8 cellular contexts compared by ENCODE assay signal in the genomic region with DNA sequence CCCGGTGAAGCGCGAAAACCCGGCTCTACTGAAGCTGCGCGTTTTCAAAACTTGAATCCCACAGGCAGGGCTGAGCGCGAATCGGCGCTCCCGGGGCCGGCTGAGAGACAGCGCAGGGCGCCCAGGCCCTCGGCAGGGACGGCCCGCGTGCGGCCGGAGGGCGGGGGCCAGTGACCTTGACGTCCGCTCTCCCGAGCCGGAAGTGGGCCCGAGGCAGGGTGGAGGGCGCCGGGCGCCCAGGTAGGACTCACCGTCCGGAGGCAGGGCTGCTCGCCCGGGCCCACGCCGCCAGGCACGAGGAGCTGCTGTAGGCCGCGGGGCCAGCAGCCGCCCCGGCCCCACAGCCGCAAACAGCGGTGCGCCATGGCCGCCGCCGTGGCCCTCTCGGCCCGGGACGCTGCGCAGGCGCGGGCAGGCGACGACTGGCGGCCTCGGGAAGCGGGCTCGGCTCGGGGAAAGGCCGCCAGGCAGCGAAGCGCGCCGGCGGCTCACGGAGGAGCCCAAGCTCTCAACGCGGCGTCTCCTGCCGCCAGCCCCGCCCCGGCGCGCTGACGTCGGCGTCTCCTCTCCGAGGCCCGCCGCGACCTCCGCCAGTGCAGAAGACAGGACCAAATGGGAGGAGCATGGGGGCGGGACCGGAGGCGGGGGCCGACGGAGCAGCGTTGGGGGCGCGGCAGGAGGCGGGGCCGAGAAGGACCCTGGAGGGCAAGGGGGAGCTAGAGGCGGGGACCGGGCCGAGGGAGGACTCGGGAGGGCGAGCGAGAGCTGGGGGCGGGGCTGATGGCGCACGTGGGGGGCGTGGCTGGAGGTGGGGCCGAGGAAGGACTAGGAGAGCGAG.
DNase-seq lines count a peak whose midpoint lies in the region; ATAC-seq and TF ChIP-seq lines count a peak whose summit lies in the region.

A gene (minus strand): TSS at position 510 of the 838 bp plus-strand sequence. CDS start 145 bp downstream, at position 365.

- H3K4me3 ChIP-seq in AG10803 (ENCODE audit: low read length) = peak within 1 kb of the TSS; percentile 85

- ATAC-seq in GM19043 (IDR thresholded peaks at IDR 0.05; ENCODE audit: low read depth, unreplicated experiment) (peak; percentile 82), HG03354 (IDR thresholded peaks at IDR 0.05; ENCODE audit: poor library complexity, severe bottlenecking, unreplicated experiment) (peak; percentile 89)

- TF ChIP-seq CTCF in AG10803 (conservative IDR thresholded peaks at IDR 0.05; ENCODE audit: low read length) = no peak

- DNase-seq in AG10803 (ENCODE audit: low read depth) = peak; percentile 99
- DNase-seq in NCI-H446 (lab: John Stamatoyannopoulos, UW) = peak; percentile 96 to 99
- DNase-seq in activated CD4-positive, CD25-positive, alpha-beta regulatory T cell treated with anti-CD3 and anti-CD28 coated beads, Interleukin-2, amount 50 U/mL, for 16 hours (ENCODE audit: low read depth, low spot score) = peak; percentile 100
- DNase-seq in central memory CD4-positive, alpha-beta T cell = peak; percentile 100
- DNase-seq in inferior parietal cortex (ENCODE audit: extremely low spot score) = peak; percentile 93
- peak; percentile 100 for DNase-seq in stimulated activated CD4-positive, alpha-beta T cell treated with anti-CD3 and anti-CD28 coated beads, Interleukin-12 subunit alpha, Interleukin-12 subunit beta, amount 100 ng/mL, for 24 hours (ENCODE audit: low read depth in 2 of 2)

Comparison
In these comparisons a context has a peak if more than half of its experiments do, and no peak if none do; other contexts are left out.
1. Peak in every context shown above with its lines: DNase-seq, ATAC-seq and H3K4me3 ChIP-seq.